2 cellular contexts compared by ENCODE assay signal in genomic region chr17:58277726-58278595, GRCh38.
TF ChIP-seq lines count a peak whose summit lies in the region.

No MANE protein-coding gene starts in this region.

TF ChIP-seq in GM12891, 5 proteins besides CTCF, POLR2A, EP300 and RAD21:
- TF ChIP-seq PAX5 (IDR thresholded peaks at IDR 0.05; ENCODE audit: insufficient read depth, low read length, severe bottlenecking) (no peak), SPI1 (IDR thresholded peaks at IDR 0.05; ENCODE audit: low read depth, low read length) (no peak), TAF1 (IDR thresholded peaks at IDR 0.05; ENCODE audit: low read depth, low read length) (no peak), POU2F2 (IDR thresholded peaks at IDR 0.05; ENCODE audit: low read depth, low read length) (no peak), POLR2AphosphoS5 (IDR thresholded peaks at IDR 0.05; ENCODE audit: low read depth, low read length) (no peak)

TF ChIP-seq in H1, 55 proteins besides CTCF, POLR2A, EP300 and RAD21:
- TF ChIP-seq CHD2 (IDR thresholded peaks at IDR 0.05; ENCODE audit: low read length), result no peak
- TF ChIP-seq JUN (IDR thresholded peaks at IDR 0.05; ENCODE audit: low read depth, low read length), result no peak
- no peak for TF ChIP-seq SIN3A (conservative IDR thresholded peaks at IDR 0.05 in 1 of 2, IDR thresholded peaks at IDR 0.05 in 1 of 2; ENCODE audit: low read depth in 1 of 2, low read length in 2 of 2)
- TF ChIP-seq SAP30 (IDR thresholded peaks at IDR 0.05; ENCODE audit: insufficient read depth, insufficient replicate concordance, low read length), result no peak
- TF ChIP-seq SP4 (IDR thresholded peaks at IDR 0.05; ENCODE audit: low read length), result no peak
- TF ChIP-seq SP1 (IDR thresholded peaks at IDR 0.05; ENCODE audit: low read depth, low read length), result no peak
- no peak for TF ChIP-seq POLR2AphosphoS5 (IDR thresholded peaks at IDR 0.05; ENCODE audit: low read depth, low read length)
- no peak for TF ChIP-seq JUND (IDR thresholded peaks at IDR 0.05; ENCODE audit: low read length)
- TF ChIP-seq RNF2 (IDR thresholded peaks at IDR 0.05; ENCODE audit: borderline replicate concordance, low read depth, low read length, missing control alignments, poor library complexity, severe bottlenecking), result no peak
- TF ChIP-seq BACH1 (IDR thresholded peaks at IDR 0.05; ENCODE audit: low read length), result no peak
- TF ChIP-seq KDM4A (IDR thresholded peaks at IDR 0.05; ENCODE audit: low read depth, low read length, severe bottlenecking), result no peak
- TF ChIP-seq MAFK (IDR thresholded peaks at IDR 0.05; ENCODE audit: low read depth, low read length), result no peak
- TF ChIP-seq SUZ12 (IDR thresholded peaks at IDR 0.05; ENCODE audit: low read length), result no peak
- no peak for TF ChIP-seq GABPA (IDR thresholded peaks at IDR 0.05; ENCODE audit: borderline replicate concordance, insufficient read depth, low read length)
- no peak for TF ChIP-seq ATF2 (IDR thresholded peaks at IDR 0.05; ENCODE audit: low read length)
- no peak for TF ChIP-seq MAX (IDR thresholded peaks at IDR 0.05)
- TF ChIP-seq BRCA1 (IDR thresholded peaks at IDR 0.05; ENCODE audit: low read depth, low read length), result no peak
- TF ChIP-seq RBBP5 (IDR thresholded peaks at IDR 0.05; ENCODE audit: borderline replicate concordance, low read depth, low read length), result no peak
- no peak for TF ChIP-seq ATF3 (IDR thresholded peaks at IDR 0.05; ENCODE audit: insufficient read depth, low read depth, low read length)
- no peak for TF ChIP-seq SP2 (IDR thresholded peaks at IDR 0.05; ENCODE audit: low read length)
